16 cellular contexts compared by ENCODE assay signal in genomic region chrX:106392346-106392745, GRCh38.
"Had no signal": no experiment of that assay in that cellular context is flagged by ENCODE, and none has a peak within 500 bp of the region (broad histone marks: within the 10 kb centered on the region; RNA-seq: fewer than 3 reads in every experiment).

No MANE protein-coding gene starts in this region.

- H3K9me3 ChIP-seq: esophagus squamous epithelium, gastrocnemius medialis, heart right ventricle, left lung, lower lobe of right lung had no signal

- H3K36me3 Mint-ChIP-seq: mesothelial cell of epicardium had no signal

- H3K27ac ChIP-seq: coronary artery, esophagus squamous epithelium, gastrocnemius medialis, heart right ventricle, left lung, lower lobe of right lung had no signal

- ATAC-seq: gastrocnemius medialis, heart right ventricle, left lung, left ventricle myocardium superior, lower lobe of right lung had no signal

- DNase-seq: dermis blood vessel endothelial cell; effector CD4-positive, alpha-beta T cell; effector memory CD4-positive, alpha-beta T cell; esophagus squamous epithelium; foreskin fibroblast; foreskin melanocyte; gastrocnemius medialis; glutamatergic neuron; heart right ventricle; left lung; left ventricle myocardium superior; lower lobe of right lung; mesenchymal stem cell had no signal

- H3K27ac Mint-ChIP-seq: mesothelial cell of epicardium had no signal

- H3K27me3 ChIP-seq: esophagus squamous epithelium, gastrocnemius medialis, left lung had no signal

- H3K4me3 ChIP-seq: coronary artery, dorsolateral prefrontal cortex, esophagus squamous epithelium, gastrocnemius medialis, heart right ventricle, left lung, lower lobe of right lung had no signal

- H3K36me3 ChIP-seq: esophagus squamous epithelium, gastrocnemius medialis, heart right ventricle, left lung, lower lobe of right lung had no signal
